31 cellular contexts compared by ENCODE assay signal in genomic region chr4:26507286-26507685, GRCh38. TPM values are rescaled to one million over a fixed set of nuclear protein-coding genes. Genes with fewer than 3 reads are reported as not detected.
"Had no signal": no experiment of that assay in that cellular context is flagged by ENCODE, and none has a peak within 500 bp of the region (broad histone marks: within the 10 kb centered on the region; RNA-seq: fewer than 3 reads in every experiment).

No MANE protein-coding gene starts in this region.

- DNase-seq: stimulated activated CD4-positive, alpha-beta T cell treated with anti-CD3 and anti-CD28 coated beads, Interleukin-2, amount 100 ng/mL, for 48 hours; stimulated activated CD4-positive, alpha-beta T cell treated with anti-CD3 and anti-CD28 coated beads, Interleukin-4, amount 100 ng/mL, for 1 hour; stimulated activated CD4-positive, alpha-beta T cell treated with anti-CD3 and anti-CD28 coated beads, Interleukin-4, amount 100 ng/mL, for 24 hours; stimulated activated CD4-positive, alpha-beta T cell treated with anti-CD3 and anti-CD28 coated beads, Interleukin-4, amount 100 ng/mL, for 4 hours; stimulated activated CD8-positive, alpha-beta memory T cell treated with anti-CD3 and anti-CD28 coated beads, Interleukin-4, amount 100 ng/mL, for 48 hours; stimulated activated naive B cell treated with anti-CD40 and anti-IgM and Interleukin-4, amounts not matched to agents 10 μg/mL and 1 μg/mL and 100 μg/mL, for 72 hours; stimulated activated naive CD4-positive, alpha-beta T cell; stimulated activated naive CD4-positive, alpha-beta T cell treated with Interleukin-2 at 50 U/mL for 16 hours; stimulated activated naive CD8-positive, alpha-beta T cell treated with anti-CD3 and anti-CD28 coated beads, Interleukin-15, amount 100 ng/mL, for 72 hours; stimulated activated naive CD8-positive, alpha-beta T cell treated with anti-CD3 and anti-CD28 coated beads, Interleukin-15, Interleukin-2, amounts not matched to agents 100 U/mL and 50 U/mL, for 24 hours; stomach; substantia nigra; testis; thyroid gland; tibial artery; transverse colon; trophoblast cell; upper lobe of left lung; upper lobe of right lung; uterus had no signal

- FAIRE-seq: urothelium cell line had no signal

- H3K36me3 Mint-ChIP-seq: stimulated activated effector memory CD8-positive, alpha-beta T cell treated with anti-CD3 and anti-CD28 coated beads, Interleukin-12 subunit alpha, Interleukin-12 subunit beta, amount 100 ng/mL, for 72 hours; stimulated activated memory B cell treated with anti-CD40 and anti-IgM and Interleukin-4, amounts not matched to agents 10 μg/mL and 1 μg/mL and 100 μg/mL, for 72 hours; stimulated activated naive B cell treated with anti-CD40 and anti-IgM and Interleukin-4, amounts not matched to agents 10 μg/mL and 1 μg/mL and 100 μg/mL, for 72 hours had no signal

- H3K36me3 ChIP-seq: stomach, suprapubic skin, thoracic aorta, thyroid gland, tibial artery, tibial nerve, transverse colon, upper lobe of left lung, upper lobe of right lung, uterus, vagina had no signal

- H3K4me3 ChIP-seq: stomach, suprapubic skin, testis, thoracic aorta, thyroid gland, tibial artery, tibial nerve, transverse colon, upper lobe of left lung, upper lobe of right lung, uterus, vagina had no signal

- H3K27ac Mint-ChIP-seq: stimulated activated effector memory CD8-positive, alpha-beta T cell treated with anti-CD3 and anti-CD28 coated beads, Interleukin-12 subunit alpha, Interleukin-12 subunit beta, amount 100 ng/mL, for 72 hours; stimulated activated memory B cell treated with anti-CD40 and anti-IgM and Interleukin-4, amounts not matched to agents 10 μg/mL and 1 μg/mL and 100 μg/mL, for 72 hours; stimulated activated naive B cell treated with anti-CD40 and anti-IgM and Interleukin-4, amounts not matched to agents 10 μg/mL and 1 μg/mL and 100 μg/mL, for 72 hours; stimulated activated naive CD8-positive, alpha-beta T cell treated with anti-CD3 and anti-CD28 coated beads, Interleukin-15, amount 100 ng/mL, for 72 hours; stimulated activated naive CD8-positive, alpha-beta T cell treated with anti-CD3 and anti-CD28 coated beads, Interleukin-15, Interleukin-2, amounts not matched to agents 100 ng/mL and 50 ng/mL, for 24 hours had no signal

- H3K4me1 ChIP-seq: suprapubic skin, testis, thyroid gland, tibial artery, tibial nerve, upper lobe of left lung, upper lobe of right lung, uterus, vagina had no signal

- H3K27me3 ChIP-seq: stomach, suprapubic skin, testis, thyroid gland, tibial artery, tibial nerve, transverse colon, upper lobe of left lung, upper lobe of right lung, uterus, vagina had no signal

- H3K27ac ChIP-seq: stomach, suprapubic skin, testis, thoracic aorta, thyroid gland, tibial artery, tibial nerve, transverse colon, upper lobe of left lung, upper lobe of right lung, uterus, vagina had no signal

- H3K9me3 Mint-ChIP-seq: stimulated activated effector memory CD8-positive, alpha-beta T cell treated with anti-CD3 and anti-CD28 coated beads, Interleukin-12 subunit alpha, Interleukin-12 subunit beta, amount 100 ng/mL, for 72 hours; stimulated activated memory B cell treated with anti-CD40 and anti-IgM and Interleukin-4, amounts not matched to agents 10 μg/mL and 1 μg/mL and 100 μg/mL, for 72 hours; stimulated activated naive B cell treated with anti-CD40 and anti-IgM and Interleukin-4, amounts not matched to agents 10 μg/mL and 1 μg/mL and 100 μg/mL, for 72 hours; stimulated activated naive CD8-positive, alpha-beta T cell treated with anti-CD3 and anti-CD28 coated beads, Interleukin-15, Interleukin-2, amounts not matched to agents 100 ng/mL and 50 ng/mL, for 24 hours had no signal

- H3K27me3 Mint-ChIP-seq: stimulated activated naive CD8-positive, alpha-beta T cell treated with anti-CD3 and anti-CD28 coated beads, Interleukin-15, amount 100 ng/mL, for 72 hours had no signal

- H3K4me1 Mint-ChIP-seq: stimulated activated effector memory CD8-positive, alpha-beta T cell treated with anti-CD3 and anti-CD28 coated beads, Interleukin-12 subunit alpha, Interleukin-12 subunit beta, amount 100 ng/mL, for 72 hours; stimulated activated memory B cell treated with anti-CD40 and anti-IgM and Interleukin-4, amounts not matched to agents 10 μg/mL and 1 μg/mL and 100 μg/mL, for 72 hours; stimulated activated naive B cell treated with anti-CD40 and anti-IgM and Interleukin-4, amounts not matched to agents 10 μg/mL and 1 μg/mL and 100 μg/mL, for 72 hours; stimulated activated naive CD8-positive, alpha-beta T cell treated with anti-CD3 and anti-CD28 coated beads, Interleukin-15, amount 100 ng/mL, for 72 hours had no signal

- H3K4me3 Mint-ChIP-seq: stimulated activated effector memory CD8-positive, alpha-beta T cell treated with anti-CD3 and anti-CD28 coated beads, Interleukin-12 subunit alpha, Interleukin-12 subunit beta, amount 100 ng/mL, for 72 hours; stimulated activated memory B cell treated with anti-CD40 and anti-IgM and Interleukin-4, amounts not matched to agents 10 μg/mL and 1 μg/mL and 100 μg/mL, for 72 hours; stimulated activated naive B cell treated with anti-CD40 and anti-IgM and Interleukin-4, amounts not matched to agents 10 μg/mL and 1 μg/mL and 100 μg/mL, for 72 hours; stimulated activated naive CD8-positive, alpha-beta T cell treated with anti-CD3 and anti-CD28 coated beads, Interleukin-15, amount 100 ng/mL, for 72 hours; stimulated activated naive CD8-positive, alpha-beta T cell treated with anti-CD3 and anti-CD28 coated beads, Interleukin-15, Interleukin-2, amounts not matched to agents 100 ng/mL and 50 ng/mL, for 24 hours had no signal

- H3K9me3 ChIP-seq: stomach, suprapubic skin, testis, thoracic aorta, thyroid gland, tibial artery, tibial nerve, transverse colon, upper lobe of left lung, upper lobe of right lung, uterus, vagina had no signal

RNA-seq across cellular contexts. Expression of gene CCKAR, which starts 17.0 kb away (rescaled TPM):
- total RNA-seq: subcutaneous adipose tissue, suprapubic skin, thyroid gland, tibial nerve, upper lobe of left lung, upper lobe of right lung, ureter, uterus had no signal
- polyA plus RNA-seq: urinary bladder had no signal
